ENCODE assay signal across 23 cellular contexts in the genomic region with DNA sequence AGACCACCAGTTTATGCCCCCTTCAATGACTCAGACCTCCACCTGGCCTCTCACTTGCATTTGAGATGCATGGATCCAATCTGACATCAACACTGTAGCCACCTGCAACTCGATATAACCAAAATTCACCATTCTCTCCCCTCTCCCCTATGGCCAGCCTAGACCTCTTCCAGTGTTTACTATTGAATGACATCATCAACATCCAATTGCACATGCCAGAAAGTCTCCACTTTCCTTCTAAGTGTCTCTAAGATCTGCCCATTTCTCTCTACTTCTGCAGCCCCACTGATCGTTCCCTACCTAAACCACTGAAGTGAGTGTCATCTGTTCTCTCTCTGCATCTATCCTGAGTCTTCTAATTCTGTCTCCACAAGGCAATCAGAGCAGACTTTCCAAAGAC.
"Had no signal": no experiment of that assay in that cellular context is flagged by ENCODE, and none has a peak within 500 bp of the region (broad histone marks: within the 10 kb centered on the region; RNA-seq: fewer than 3 reads in every experiment).

No MANE protein-coding gene starts in this region.

- H3K4me1 ChIP-seq: colonic mucosa, foreskin keratinocyte had no signal

- H3K4me3 ChIP-seq: colonic mucosa, dorsolateral prefrontal cortex, esophagus muscularis mucosa, gastroesophageal sphincter, heart right ventricle, left lung, lower lobe of right lung, mucosa of descending colon had no signal

- DNase-seq: colonic mucosa; dermis blood vessel endothelial cell; dorsolateral prefrontal cortex; effector CD4-positive, alpha-beta T cell; effector memory CD4-positive, alpha-beta T cell; foreskin keratinocyte; head of caudate nucleus; heart right ventricle; hippocampal formation; left cardiac atrium; left lung; left ventricle myocardium superior; lower lobe of right lung; mesenchymal stem cell; mucosa of descending colon; naive B cell; naive thymus-derived CD8-positive, alpha-beta T cell had no signal

- ATAC-seq: foreskin keratinocyte; gastroesophageal sphincter; heart right ventricle; left cardiac atrium; left lung; left ventricle myocardium superior; lower lobe of right lung; mucosa of descending colon; naive thymus-derived CD8-positive, alpha-beta T cell had no signal

- H3K36me3 ChIP-seq: colonic mucosa, esophagus muscularis mucosa, gastroesophageal sphincter, heart right ventricle, left lung, lower lobe of right lung had no signal

- FAIRE-seq: endothelial cell of umbilical vein, frontal cortex, islet of Langerhans, keratinocyte had no signal

- H3K27me3 ChIP-seq: colonic mucosa, dorsolateral prefrontal cortex, esophagus muscularis mucosa, foreskin keratinocyte, gastroesophageal sphincter, heart right ventricle, left lung had no signal

- H3K9me3 ChIP-seq: colonic mucosa, esophagus muscularis mucosa, gastroesophageal sphincter, heart right ventricle, left lung, lower lobe of right lung, mucosa of descending colon had no signal

- H3K27ac ChIP-seq: colonic mucosa, dorsolateral prefrontal cortex, esophagus muscularis mucosa, foreskin keratinocyte, gastroesophageal sphincter, heart right ventricle, left lung, lower lobe of right lung had no signal
